18 cellular contexts compared by ENCODE assay signal in genomic region chr6:142306736-142307135, GRCh38. TPM values are rescaled to one million over a fixed set of nuclear protein-coding genes. Genes with fewer than 3 reads are reported as not detected.
"Had no signal": no experiment of that assay in that cellular context is flagged by ENCODE, and none has a peak within 500 bp of the region (broad histone marks: within the 10 kb centered on the region; RNA-seq: fewer than 3 reads in every experiment).

No MANE protein-coding gene starts in this region.

- DNase-seq: activated CD4-positive, CD25-positive, alpha-beta regulatory T cell; activated naive CD4-positive, alpha-beta T cell treated with Interleukin-2 at 50 U/mL for 16 hours; activated T-cell treated with anti-CD3 and anti-CD28 coated beads for 4 hours; aorta; effector memory CD4-positive, alpha-beta T cell; islet precursor cell; mucosa of descending colon; naive thymus-derived CD8-positive, alpha-beta T cell; stimulated activated CD4-positive, alpha-beta T cell treated with anti-CD3 and anti-CD28 coated beads, Interleukin-15, amount 100 ng/mL, for 24 hours; stimulated activated CD4-positive, alpha-beta T cell treated with anti-CD3 and anti-CD28 coated beads, Interleukin-4, amount 100 ng/mL, for 1 hour; stimulated activated naive CD4-positive, alpha-beta T cell; tibial artery; uterus had no signal

- H3K27ac ChIP-seq: tibial artery, uterus had no signal

- H3K9me3 ChIP-seq: mucosa of descending colon, tibial artery, uterus had no signal

- H3K4me3 ChIP-seq: mucosa of descending colon, tibial artery, uterus had no signal

- H3K27me3 ChIP-seq: uterus had no signal

- H3K36me3 ChIP-seq: tibial artery, uterus had no signal

- FAIRE-seq: bronchial epithelial cell, TTC549 had no signal

- ATAC-seq: activated T-helper 17 cell treated with anti-CD3 and anti-CD28 coated beads, Interleukin-2, amount 50 U/mL, for 72 hours; left lobe of liver; mucosa of descending colon; naive thymus-derived CD8-positive, alpha-beta T cell had no signal

RNA-seq across cellular contexts. Expression of gene ADGRG6, which starts 4.9 kb away (rescaled TPM):
- total RNA-seq: T-helper 2 cell treated with Interferon-gamma antibody and Interleukin-4, amounts not matched to agents 100 ng/mL and 5 ng/mL, for 36 hours had no signal
